22 cellular contexts compared by ENCODE assay signal in genomic region chrX:122087353-122087752, GRCh38.
"Had no signal": no experiment of that assay in that cellular context is flagged by ENCODE, and none has a peak within 500 bp of the region (broad histone marks: within the 10 kb centered on the region; RNA-seq: fewer than 3 reads in every experiment).

No MANE protein-coding gene starts in this region.

- H3K36me3 Mint-ChIP-seq: mesothelial cell of epicardium; natural killer cell treated with Interleukin-12 subunit alpha and Interleukin-12 subunit beta and Interleukin-15 and Interleukin-18, amount 100 ng/mL, for 72 hours had no signal

- H3K4me3 ChIP-seq: cardiac muscle cell, lung, transverse colon, vagina had no signal

- H3K4me1 ChIP-seq: transverse colon, vagina had no signal

- H3K9me3 Mint-ChIP-seq: activated T-cell treated with anti-CD3 and anti-CD28 coated beads, Interleukin-2, amount 50 U/mL, for 72 hours had no signal

- H3K4me3 Mint-ChIP-seq: activated T-cell treated with anti-CD3 and anti-CD28 coated beads, Interleukin-2, amount 50 U/mL, for 72 hours; mesothelial cell of epicardium; natural killer cell treated with Interleukin-12 subunit alpha and Interleukin-12 subunit beta and Interleukin-15 and Interleukin-18, amount 100 ng/mL, for 72 hours; T-helper 17 cell had no signal

- H3K27me3 ChIP-seq: cardiac muscle cell, transverse colon, vagina had no signal

- H3K36me3 ChIP-seq: cardiac muscle cell, transverse colon, vagina, WERI-Rb-1 had no signal

- H3K27ac ChIP-seq: cardiac muscle cell, transverse colon, vagina, WERI-Rb-1 had no signal

- H3K9me3 ChIP-seq: transverse colon, vagina had no signal

- H3K27me3 Mint-ChIP-seq: natural killer cell treated with Interleukin-12 subunit alpha and Interleukin-12 subunit beta and Interleukin-15 and Interleukin-18, amount 100 ng/mL, for 72 hours; T-helper 17 cell had no signal

- DNase-seq: activated CD4-positive, alpha-beta T cell treated with anti-CD3 and anti-CD28 coated beads for 1 hour; activated CD8-positive, alpha-beta memory T cell treated with anti-CD3 and anti-CD28 coated beads for 24 hours; activated CD8-positive, alpha-beta memory T cell treated with anti-CD3 and anti-CD28 coated beads, Interleukin-2, amount 50 U/mL, for 48 hours; activated effector memory CD4-positive, alpha-beta T cell treated with anti-CD3 and anti-CD28 coated beads, Interleukin-2, amount 50 U/mL, for 16 hours; activated naive CD4-positive, alpha-beta T cell treated with anti-CD3 and anti-CD28 coated beads, Interleukin-2, amount 50 U/mL, for 16 hours; activated T-cell treated with anti-CD3 and anti-CD28 coated beads, Interleukin-2, amount 50 U/mL, for 72 hours; erythroblast; islet precursor cell; left colon; posterior cingulate gyrus; stimulated activated CD4-positive, alpha-beta T cell treated with anti-CD3 and anti-CD28 coated beads, Interleukin-12 subunit alpha, Interleukin-12 subunit beta, amount 100 ng/mL, for 4 hours; stimulated activated CD4-positive, alpha-beta T cell treated with anti-CD3 and anti-CD28 coated beads, Interleukin-1b, Interleukin-23, amount 100 ng/mL, for 48 hours; stimulated activated CD8-positive, alpha-beta memory T cell treated with anti-CD3 and anti-CD28 coated beads, Interleukin-4, amount 100 ng/mL, for 48 hours; stimulated activated naive CD4-positive, alpha-beta T cell treated with Interleukin-2 at 50 U/mL for 16 hours; T-helper 17 cell; transverse colon; WERI-Rb-1 had no signal

- H3K27ac Mint-ChIP-seq: activated T-cell treated with anti-CD3 and anti-CD28 coated beads, Interleukin-2, amount 50 U/mL, for 72 hours; mesothelial cell of epicardium; natural killer cell treated with Interleukin-12 subunit alpha and Interleukin-12 subunit beta and Interleukin-15 and Interleukin-18, amount 100 ng/mL, for 72 hours; T-helper 17 cell had no signal

- ATAC-seq: activated T-cell treated with anti-CD3 and anti-CD28 coated beads, Interleukin-2, amount 50 U/mL, for 72 hours; left colon; natural killer cell treated with Interleukin-12 subunit alpha and Interleukin-12 subunit beta and Interleukin-15 and Interleukin-18, amount 100 ng/mL, for 72 hours; T-helper 17 cell had no signal

- H3K4me1 Mint-ChIP-seq: mesothelial cell of epicardium, T-helper 17 cell had no signal
